ENCODE assay signal across 8 cellular contexts in the genomic region with DNA sequence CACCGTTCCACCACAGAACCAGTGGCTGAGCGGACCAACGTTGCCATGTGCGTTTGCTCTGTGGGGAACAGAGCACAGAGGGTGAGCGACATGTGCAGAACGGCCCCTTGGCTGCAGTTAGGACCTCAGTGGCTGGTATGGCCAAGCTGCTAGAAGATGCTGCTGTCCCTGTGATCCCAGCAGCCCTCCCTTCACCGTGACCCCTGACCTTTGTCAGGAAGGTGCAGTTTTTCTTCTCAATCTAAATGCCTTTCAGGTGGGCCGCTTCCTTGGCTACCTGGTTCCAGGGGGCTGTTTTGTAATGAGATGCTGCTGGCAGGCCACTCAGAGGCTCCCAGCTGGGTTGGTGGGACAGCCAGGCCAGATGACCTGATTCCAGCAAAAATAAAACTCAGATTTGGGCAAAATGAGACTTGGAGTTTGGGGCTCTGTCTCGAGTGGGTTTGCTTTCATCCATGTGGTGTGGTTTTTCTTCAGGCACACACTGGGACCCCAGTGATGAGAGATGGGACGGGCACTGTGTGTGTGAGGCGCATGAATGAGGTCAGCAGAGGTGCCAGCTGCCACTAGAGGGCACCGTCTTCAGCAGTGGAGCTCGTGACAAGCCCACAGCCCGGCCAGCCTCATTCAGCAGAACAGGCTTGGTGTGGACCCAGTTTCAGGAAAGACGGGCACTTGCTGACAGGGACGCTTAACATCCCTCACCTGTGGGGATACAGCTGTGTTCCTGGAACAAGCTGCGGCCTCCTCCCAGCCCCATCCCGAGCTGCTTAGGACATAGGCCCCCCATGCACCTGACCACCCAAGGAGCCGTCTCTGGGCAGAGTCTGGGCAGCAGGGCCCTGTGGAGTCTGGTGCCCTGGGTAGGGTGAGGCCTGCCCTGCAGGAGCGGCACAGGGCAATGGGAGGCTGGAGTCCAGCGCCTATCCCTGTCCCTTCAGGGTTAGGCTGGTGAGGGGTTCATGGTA. TPM values are rescaled to one million over a fixed set of nuclear protein-coding genes. Genes with fewer than 3 reads are reported as not detected.
A peak's percentile ranks its signal among the peaks of the same experiment; 100 is the strongest.
DNase-seq lines count a peak whose midpoint lies in the region; ATAC-seq and TF ChIP-seq lines count a peak whose summit lies in the region.

No MANE protein-coding gene starts in this region.

- intact Hi-C loops in Calu3 (cut with micrococcal nuclease; ENCODE audit: unreplicated experiment): no loop called here

- H3K4me1 Mint-ChIP-seq in Calu3 (ENCODE audit: low read depth, unreplicated experiment): no peaks in the 10 kb centered on the region
- H3K4me1 Mint-ChIP-seq in immature natural killer cell: peaks cover 16 to 19% of the 10 kb centered on the region in 2 donors

- CTCF ChIA-PET in Calu3 (lab: Charles Lee): no interaction called here

- TF ChIP-seq CTCF in Calu3 (IDR thresholded peaks at IDR 0.05; ENCODE audit: unreplicated experiment): peak; percentile 62
- TF ChIP-seq CTCF in astrocyte of the spinal cord (IDR thresholded peaks at IDR 0.05; ENCODE audit: low read depth, low read length): peak; percentile 84

- H3K27me3 Mint-ChIP-seq in Calu3 (ENCODE audit: unreplicated experiment) (no peaks in the 10 kb centered on the region), immature natural killer cell (ENCODE audit: low read depth in 3 of 3) (peaks cover 0 to 4% (median 2%) of the 10 kb centered on the region in 3 donors)

- H3K4me3 Mint-ChIP-seq in Calu3 (ENCODE audit: low read depth, unreplicated experiment) (no peak overlapping the region), immature natural killer cell (peak overlapping the region in 1 of 5 donors; percentile 6)

- H3K4me3 ChIP-seq in astrocyte of the spinal cord (ENCODE audit: low read depth, low read length): no peak overlapping the region

- no peak for ATAC-seq in GM21515 (IDR thresholded peaks at IDR 0.05; ENCODE audit: unreplicated experiment)
- no peak for ATAC-seq in HG03025 (IDR thresholded peaks at IDR 0.05; ENCODE audit: low FRiP score, unreplicated experiment)

- H3K36me3 Mint-ChIP-seq in Calu3 (ENCODE audit: insufficient read depth, unreplicated experiment) (peaks cover 39% of the 10 kb centered on the region), immature natural killer cell (peaks cover 4 to 8% (median 5%) of the 10 kb centered on the region in 3 donors)

- H3K27ac Mint-ChIP-seq in Calu3 (ENCODE audit: unreplicated experiment): no peak overlapping the region
- H3K27ac Mint-ChIP-seq in immature natural killer cell: peak overlapping the region in 1 of 6 donors; percentile 35

- in situ Hi-C loops in astrocyte of the spinal cord (cut with HindIII; ENCODE audit: low sequenced_read_pairs): no loop called here

- DNase-seq in Calu3 (peak; percentile 62), HT1080 (ENCODE audit: low read depth) (peak; percentile 62), T follicular helper cell (ENCODE audit: low read depth) (peak; percentile 33), astrocyte of the spinal cord (ENCODE audit: low read depth, low spot score) (peak; percentile 35), immature natural killer cell (peak; percentile 23 to 38 (median 35))
- peak; percentile 74 for DNase-seq in stimulated activated CD4-positive, alpha-beta T cell treated with anti-CD3 and anti-CD28 coated beads, Interleukin-15, amount 100 ng/mL, for 24 hours

- H3K9me3 Mint-ChIP-seq in Calu3 (ENCODE audit: low read depth, unreplicated experiment): no peaks in the 10 kb centered on the region
- peaks cover 4 to 10% (median 7%) of the 10 kb centered on the region in 6 donors for H3K9me3 Mint-ChIP-seq in immature natural killer cell

- no TSS peak for BruUV-seq in Calu3 (replicated peaks; lab: Mats Ljungman, UMichigan)

RNA-seq across cellular contexts. Expression of a gene that starts 4.1 kb away (rescaled TPM):
- total RNA-seq in Calu3 (2022): 31.9 and 37.7 TPM in 2 replicates
- total RNA-seq in HT1080 (2014; rRNA removed; shearing (Covaris generic)): 106 and 170 TPM in 2 replicates
- 136 and 151 TPM in 2 replicates for polyA plus RNA-seq in HT1080 (2015; cell fraction: cytosol; rRNA removed)
- polyA plus RNA-seq in HT1080 (2015; cell fraction: nucleus; rRNA removed): 123 and 132 TPM in 2 replicates
- polyA plus RNA-seq in immature natural killer cell: 10 to 100 TPM; 28.6 to 53.4 (median 32.9) TPM

RNA-seq across cellular contexts. Expression of a gene that starts 16.7 kb away (rescaled TPM):
- not detected in 2 replicates for total RNA-seq in Calu3 (2022)
- total RNA-seq in HT1080 (2014; rRNA removed; shearing (Covaris generic)): 0.33 TPM in 1 of 2 replicates, not detected in the other
- polyA plus RNA-seq in HT1080 (2015; cell fraction: cytosol; rRNA removed): 1.5 and 2.1 TPM in 2 replicates
- 1.3 and 1.6 TPM in 2 replicates for polyA plus RNA-seq in HT1080 (2015; cell fraction: nucleus; rRNA removed)
- not detected for polyA plus RNA-seq in immature natural killer cell

RNA-seq across cellular contexts. Expression of a gene that starts 25.0 kb away (rescaled TPM):
- 32.1 and 35.1 TPM in 2 replicates for total RNA-seq in Calu3 (2022)
- 31.9 and 36.2 TPM in 2 replicates for total RNA-seq in HT1080 (2014; rRNA removed; shearing (Covaris generic))
- 22.6 and 24.8 TPM in 2 replicates for polyA plus RNA-seq in HT1080 (2015; cell fraction: cytosol; rRNA removed)
- 36.1 and 43.2 TPM in 2 replicates for polyA plus RNA-seq in HT1080 (2015; cell fraction: nucleus; rRNA removed)
- 1 to 10 TPM in 1 of 3 donors, under 1 TPM in 2; 0.29 to 1.2 (median 0.39) TPM for polyA plus RNA-seq in immature natural killer cell

RNA-seq across cellular contexts. Expression of a gene that starts 41.4 kb away (rescaled TPM):
- not detected in 2 replicates for total RNA-seq in Calu3 (2022)
- total RNA-seq in HT1080 (2014; rRNA removed; shearing (Covaris generic)): 0.24 TPM in 1 of 2 replicates, not detected in the other
- not detected in 2 replicates for polyA plus RNA-seq in HT1080 (2015; cell fraction: cytosol; rRNA removed)
- polyA plus RNA-seq in HT1080 (2015; cell fraction: nucleus; rRNA removed): 0.51 TPM in 1 of 2 replicates, not detected in the other
- polyA plus RNA-seq in immature natural killer cell: not detected

RNA-seq across cellular contexts. Expression of a gene that starts 57.0 kb away (rescaled TPM):
- total RNA-seq in Calu3 (2022): 0.45 TPM in 1 of 2 replicates, not detected in the other
- total RNA-seq in HT1080 (2014; rRNA removed; shearing (Covaris generic)): 15.7 and 17.5 TPM in 2 replicates
- 35.1 and 39.7 TPM in 2 replicates for polyA plus RNA-seq in HT1080 (2015; cell fraction: cytosol; rRNA removed)
- 145 and 196 TPM in 2 replicates for polyA plus RNA-seq in HT1080 (2015; cell fraction: nucleus; rRNA removed)
- not detected for polyA plus RNA-seq in immature natural killer cell
